ENCODE assay signal across 3 cellular contexts in the genomic region with DNA sequence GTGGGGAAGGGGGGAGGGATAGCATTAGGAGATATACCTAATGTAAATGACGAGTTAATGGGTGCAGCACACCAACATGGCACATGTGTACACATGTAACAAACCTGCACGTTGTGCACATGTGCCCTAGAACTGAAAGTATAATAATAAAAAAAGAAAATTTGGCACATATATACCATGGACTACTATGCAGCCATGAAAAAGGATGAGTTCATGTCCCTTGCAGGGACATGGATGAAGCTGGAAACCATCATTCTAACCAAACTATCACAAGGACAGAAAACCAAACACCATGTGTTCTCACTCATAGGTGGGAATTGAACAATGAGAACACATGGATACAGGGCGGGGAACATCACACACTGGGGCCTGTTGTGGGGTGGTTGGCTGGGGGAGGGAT. TPM values are rescaled to one million over a fixed set of nuclear protein-coding genes. Genes with fewer than 3 reads are reported as not detected.
"Had no signal": no experiment of that assay in that cellular context is flagged by ENCODE, and none has a peak within 500 bp of the region (broad histone marks: within the 10 kb centered on the region; RNA-seq: fewer than 3 reads in every experiment).

No MANE protein-coding gene starts in this region.

RNA-seq across cellular contexts. Expression of a gene that starts 21.2 kb away (rescaled TPM):
- total RNA-seq: HT-29, IMR-90 had no signal
- polyA plus RNA-seq: IgD-negative memory B cell, IMR-90 had no signal
